Comparison of ENCODE assay signal across 33 cellular contexts in the genomic region with DNA sequence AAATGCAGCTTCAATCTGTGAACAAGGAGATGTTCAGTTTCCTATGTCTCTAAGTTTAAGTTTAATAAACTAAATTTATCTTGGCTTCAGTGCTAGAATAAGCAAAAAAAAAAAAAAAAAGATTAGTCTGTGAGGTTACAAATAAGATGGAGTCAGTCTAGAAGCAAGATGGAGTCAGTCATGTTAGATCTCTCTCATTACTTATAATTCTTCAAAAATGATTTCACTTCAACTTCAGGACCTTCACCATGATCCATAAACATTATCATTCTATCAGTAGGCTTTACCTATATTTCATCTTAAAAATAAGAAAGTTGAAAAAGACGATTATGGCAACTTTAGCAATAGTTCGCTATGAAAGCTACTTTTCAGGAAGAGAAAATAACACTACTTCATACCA. TPM values are rescaled to one million over a fixed set of nuclear protein-coding genes. Genes with fewer than 3 reads are reported as not detected.
"Had no signal": no experiment of that assay in that cellular context is flagged by ENCODE, and none has a peak within 500 bp of the region (broad histone marks: within the 10 kb centered on the region; RNA-seq: fewer than 3 reads in every experiment).

No MANE protein-coding gene starts in this region.

- H3K27ac Mint-ChIP-seq: activated CD4-positive, alpha-beta memory T cell treated with anti-CD3 and anti-CD28 coated beads for 36 hours; activated CD4-positive, alpha-beta T cell treated with anti-CD3 and anti-CD28 coated beads for 36 hours; activated CD4-positive, alpha-beta T cell treated with anti-CD3 and anti-CD28 coated beads, Interleukin-2, amount 10 ng/mL, durations not matched to agents 24 days and 14 days; activated CD8-positive, alpha-beta memory T cell treated with anti-CD3 and anti-CD28 coated beads, Interleukin-2, amount 10 ng/mL, durations not matched to agents 7 days and 5 days; activated CD8-positive, alpha-beta T cell treated with anti-CD3 and anti-CD28 coated beads, Interleukin-2, amount 10 ng/mL, durations not matched to agents 7 days and 5 days; activated naive CD4-positive, alpha-beta T cell treated with anti-CD3 and anti-CD28 coated beads, Interleukin-2, amount 10 ng/mL, durations not matched to agents 7 days and 5 days; activated naive CD4-positive, alpha-beta T cell treated with anti-CD3 and anti-CD28 coated beads, Interleukin-2, amount 50 U/mL, for 72 hours; activated naive CD8-positive, alpha-beta T cell treated with anti-CD3 and anti-CD28 coated beads, Interleukin-2, amount 10 ng/mL, durations not matched to agents 7 days and 5 days; activated T-cell treated with anti-CD3 and anti-CD28 coated beads, Interleukin-2, amount 50 U/mL, for 24 hours; activated T-cell treated with anti-CD3 and anti-CD28 coated beads, Interleukin-2, amount 50 U/mL, for 72 hours; dendritic cell treated with granulocyte-macrophage colony-stimulating factor and Interleukin-4, amounts not matched to agents 40 ng/mL and 50 ng/mL, for 4 days had no signal

- H3K4me2 ChIP-seq: hepatocyte had no signal

- ATAC-seq: activated CD4-positive, alpha-beta T cell treated with anti-CD3 and anti-CD28 coated beads for 36 hours; activated CD8-positive, alpha-beta memory T cell treated with anti-CD3 and anti-CD28 coated beads, Interleukin-2, amount 10 ng/mL, durations not matched to agents 7 days and 5 days; activated CD8-positive, alpha-beta T cell treated with anti-CD3 and anti-CD28 coated beads, Interleukin-2, amount 10 ng/mL, durations not matched to agents 7 days and 5 days; activated naive CD4-positive, alpha-beta T cell treated with anti-CD3 and anti-CD28 coated beads, Interleukin-2, amount 50 U/mL, for 72 hours; activated T-cell treated with anti-CD3 and anti-CD28 coated beads, Interleukin-2, amount 50 U/mL, for 72 hours; gastroesophageal sphincter; heart right ventricle had no signal

- DNase-seq: activated CD4-positive, alpha-beta memory T cell treated with anti-CD3 and anti-CD28 coated beads for 36 hours; activated CD4-positive, alpha-beta T cell treated with anti-CD3 and anti-CD28 coated beads for 36 hours; activated CD4-positive, alpha-beta T cell treated with anti-CD3 and anti-CD28 coated beads, Interleukin-2, amount 10 ng/mL, durations not matched to agents 24 days and 14 days; activated CD4-positive, CD25-positive, alpha-beta regulatory T cell; activated CD4-positive, CD25-positive, alpha-beta regulatory T cell treated with anti-CD3 and anti-CD28 coated beads, Interleukin-2, amount 50 U/mL, for 72 hours; activated CD8-positive, alpha-beta memory T cell treated with anti-CD3 and anti-CD28 coated beads, Interleukin-2, amount 10 ng/mL, durations not matched to agents 7 days and 5 days; activated CD8-positive, alpha-beta memory T cell treated with anti-CD3 and anti-CD28 coated beads, Interleukin-2, amount 50 U/mL, for 48 hours; activated CD8-positive, alpha-beta T cell treated with anti-CD3 and anti-CD28 coated beads, Interleukin-2, amount 10 ng/mL, durations not matched to agents 7 days and 5 days; activated gamma-delta T cell; activated naive CD4-positive, alpha-beta T cell; activated naive CD4-positive, alpha-beta T cell treated with anti-CD3 and anti-CD28 coated beads, Interleukin-2, amount 10 ng/mL, durations not matched to agents 7 days and 5 days; activated naive CD8-positive, alpha-beta T cell treated with anti-CD3 and anti-CD28 coated beads, Interleukin-2, amount 10 ng/mL, durations not matched to agents 7 days and 5 days; activated T-cell treated with anti-CD3 and anti-CD28 coated beads for 4 hours; activated T-cell treated with anti-CD3 and anti-CD28 coated beads, Interleukin-2, amount 50 U/mL, for 24 hours; activated T-cell treated with anti-CD3 and anti-CD28 coated beads, Interleukin-2, amount 50 U/mL, for 72 hours; anterior cingulate cortex; brain microvascular endothelial cell; dorsolateral prefrontal cortex; effector memory CD4-positive, alpha-beta T cell; esophagus squamous epithelium; foreskin melanocyte; heart right ventricle; T-helper 2 cell had no signal

- FAIRE-seq: bronchial epithelial cell had no signal

- H3K36me3 Mint-ChIP-seq: activated CD4-positive, alpha-beta memory T cell treated with anti-CD3 and anti-CD28 coated beads for 36 hours; activated naive CD4-positive, alpha-beta T cell treated with anti-CD3 and anti-CD28 coated beads, Interleukin-2, amount 10 ng/mL, durations not matched to agents 7 days and 5 days; activated naive CD4-positive, alpha-beta T cell treated with anti-CD3 and anti-CD28 coated beads, Interleukin-2, amount 50 U/mL, for 72 hours; activated naive CD8-positive, alpha-beta T cell treated with anti-CD3 and anti-CD28 coated beads, Interleukin-2, amount 10 ng/mL, durations not matched to agents 7 days and 5 days had no signal

- H3K9me3 Mint-ChIP-seq: activated CD4-positive, alpha-beta memory T cell treated with anti-CD3 and anti-CD28 coated beads for 36 hours; activated naive CD4-positive, alpha-beta T cell treated with anti-CD3 and anti-CD28 coated beads, Interleukin-2, amount 10 ng/mL, durations not matched to agents 7 days and 5 days; activated naive CD4-positive, alpha-beta T cell treated with anti-CD3 and anti-CD28 coated beads, Interleukin-2, amount 50 U/mL, for 72 hours; activated naive CD8-positive, alpha-beta T cell treated with anti-CD3 and anti-CD28 coated beads, Interleukin-2, amount 10 ng/mL, durations not matched to agents 7 days and 5 days; activated T-cell treated with anti-CD3 and anti-CD28 coated beads, Interleukin-2, amount 50 U/mL, for 24 hours; activated T-cell treated with anti-CD3 and anti-CD28 coated beads, Interleukin-2, amount 50 U/mL, for 72 hours; central memory CD8-positive, alpha-beta T cell; dendritic cell treated with granulocyte-macrophage colony-stimulating factor and Interleukin-4, amounts not matched to agents 40 ng/mL and 50 ng/mL, for 4 days had no signal

- H3K79me2 ChIP-seq: hepatocyte had no signal

- H3K4me1 ChIP-seq: gastroesophageal sphincter, heart right ventricle had no signal

- H3K27me3 Mint-ChIP-seq: activated naive CD8-positive, alpha-beta T cell treated with anti-CD3 and anti-CD28 coated beads, Interleukin-2, amount 10 ng/mL, durations not matched to agents 7 days and 5 days; dendritic cell treated with granulocyte-macrophage colony-stimulating factor and Interleukin-4, amounts not matched to agents 40 ng/mL and 50 ng/mL, for 4 days had no signal

- H3K4me1 Mint-ChIP-seq: activated CD4-positive, alpha-beta T cell treated with anti-CD3 and anti-CD28 coated beads for 36 hours; activated CD8-positive, alpha-beta memory T cell treated with anti-CD3 and anti-CD28 coated beads, Interleukin-2, amount 10 ng/mL, durations not matched to agents 7 days and 5 days; activated naive CD4-positive, alpha-beta T cell treated with anti-CD3 and anti-CD28 coated beads, Interleukin-2, amount 10 ng/mL, durations not matched to agents 7 days and 5 days; activated naive CD8-positive, alpha-beta T cell treated with anti-CD3 and anti-CD28 coated beads, Interleukin-2, amount 10 ng/mL, durations not matched to agents 7 days and 5 days; central memory CD8-positive, alpha-beta T cell had no signal

- H3K36me3 ChIP-seq: brain microvascular endothelial cell, esophagus squamous epithelium, gastroesophageal sphincter, heart right ventricle had no signal

- H3K27me3 ChIP-seq: brain microvascular endothelial cell, gastroesophageal sphincter, heart right ventricle, hepatocyte had no signal

- H2AFZ ChIP-seq: hepatocyte had no signal

- H3K4me3 ChIP-seq: coronary artery, dorsolateral prefrontal cortex, esophagus squamous epithelium, gastroesophageal sphincter, heart right ventricle, hepatocyte had no signal

- H3K9me3 ChIP-seq: esophagus squamous epithelium, gastroesophageal sphincter, heart right ventricle had no signal

- H3K4me3 Mint-ChIP-seq: activated CD4-positive, alpha-beta memory T cell treated with anti-CD3 and anti-CD28 coated beads for 36 hours; activated CD4-positive, alpha-beta T cell treated with anti-CD3 and anti-CD28 coated beads for 36 hours; activated CD4-positive, alpha-beta T cell treated with anti-CD3 and anti-CD28 coated beads, Interleukin-2, amount 10 ng/mL, durations not matched to agents 24 days and 14 days; activated CD8-positive, alpha-beta memory T cell treated with anti-CD3 and anti-CD28 coated beads, Interleukin-2, amount 10 ng/mL, durations not matched to agents 7 days and 5 days; activated CD8-positive, alpha-beta T cell treated with anti-CD3 and anti-CD28 coated beads, Interleukin-2, amount 10 ng/mL, durations not matched to agents 7 days and 5 days; activated naive CD4-positive, alpha-beta T cell treated with anti-CD3 and anti-CD28 coated beads, Interleukin-2, amount 10 ng/mL, durations not matched to agents 7 days and 5 days; activated naive CD8-positive, alpha-beta T cell treated with anti-CD3 and anti-CD28 coated beads, Interleukin-2, amount 10 ng/mL, durations not matched to agents 7 days and 5 days; activated T-cell treated with anti-CD3 and anti-CD28 coated beads, Interleukin-2, amount 50 U/mL, for 24 hours; activated T-cell treated with anti-CD3 and anti-CD28 coated beads, Interleukin-2, amount 50 U/mL, for 72 hours; central memory CD8-positive, alpha-beta T cell; dendritic cell treated with granulocyte-macrophage colony-stimulating factor and Interleukin-4, amounts not matched to agents 40 ng/mL and 50 ng/mL, for 4 days had no signal

- H3K27ac ChIP-seq: brain microvascular endothelial cell, coronary artery, dorsolateral prefrontal cortex, epithelial cell of prostate, esophagus squamous epithelium, gastroesophageal sphincter, heart right ventricle, hepatocyte had no signal

RNA-seq across cellular contexts. Expression of gene TMC1, which starts 30.2 kb away (rescaled TPM):
- total RNA-seq: activated CD4-positive, alpha-beta memory T cell treated with anti-CD3 and anti-CD28 coated beads for 36 hours; activated CD4-positive, alpha-beta T cell treated with anti-CD3 and anti-CD28 coated beads for 36 hours; activated CD4-positive, alpha-beta T cell treated with anti-CD3 and anti-CD28 coated beads, Interleukin-2, amount 10 ng/mL, durations not matched to agents 24 days and 14 days; activated CD8-positive, alpha-beta memory T cell treated with anti-CD3 and anti-CD28 coated beads for 36 hours; activated CD8-positive, alpha-beta memory T cell treated with anti-CD3 and anti-CD28 coated beads, Interleukin-2, amount 10 ng/mL, durations not matched to agents 7 days and 5 days; activated CD8-positive, alpha-beta T cell treated with anti-CD3 and anti-CD28 coated beads, Interleukin-2, amount 10 ng/mL, durations not matched to agents 7 days and 5 days; activated naive CD4-positive, alpha-beta T cell treated with anti-CD3 and anti-CD28 coated beads, Interleukin-2, amount 50 U/mL, for 72 hours; activated naive CD8-positive, alpha-beta T cell treated with anti-CD3 and anti-CD28 coated beads, Interleukin-2, amount 10 ng/mL, durations not matched to agents 7 days and 5 days; astrocyte; bronchial epithelial cell; gastroesophageal sphincter had no signal
